7 cellular contexts compared by ENCODE assay signal in genomic region chr10:91220194-91220953, GRCh38.
DNase-seq lines count a peak whose midpoint lies in the region; ATAC-seq and TF ChIP-seq lines count a peak whose summit lies in the region.

Gene PCGF5 (plus strand): TSS chr10:91220663. CDS start chr10:91222872, 2,209 bp downstream.

- in situ Hi-C loops in astrocyte of the cerebellum (cut with HindIII; ENCODE audit: low sequenced_read_pairs), result no loop called here

- ATAC-seq in GM18502 (IDR thresholded peaks at IDR 0.05; ENCODE audit: poor library complexity, unreplicated experiment) (peak; percentile 95), HG02852 (IDR thresholded peaks at IDR 0.05; ENCODE audit: unreplicated experiment) (peak; percentile 94)

- peak; percentile 89 for DNase-seq in NCI-H146 (lab: John Stamatoyannopoulos, UW)
- DNase-seq in T-helper 9 cell, result peak; percentile 94
- DNase-seq in astrocyte of the cerebellum (ENCODE audit: low read depth), result peak; percentile 67
- DNase-seq in hepatic stellate cell (ENCODE audit: low spot score), result peak; percentile 84
- DNase-seq in retina, result peak; percentile 87

- peak; percentile 26 for TF ChIP-seq CTCF in astrocyte of the cerebellum (IDR thresholded peaks at IDR 0.05; ENCODE audit: low read depth, low read length, missing control alignments)

- peak within 1 kb of the TSS; percentile 69 for H3K4me3 ChIP-seq in astrocyte of the cerebellum (ENCODE audit: low read depth, low read length)

Comparison
In these comparisons a context has a peak if more than half of its experiments do, and no peak if none do; other contexts are left out.
1. Peak in every context shown above with its lines: DNase-seq, ATAC-seq and H3K4me3 ChIP-seq.